1 cellular context compared by ENCODE assay signal in the genomic region with DNA sequence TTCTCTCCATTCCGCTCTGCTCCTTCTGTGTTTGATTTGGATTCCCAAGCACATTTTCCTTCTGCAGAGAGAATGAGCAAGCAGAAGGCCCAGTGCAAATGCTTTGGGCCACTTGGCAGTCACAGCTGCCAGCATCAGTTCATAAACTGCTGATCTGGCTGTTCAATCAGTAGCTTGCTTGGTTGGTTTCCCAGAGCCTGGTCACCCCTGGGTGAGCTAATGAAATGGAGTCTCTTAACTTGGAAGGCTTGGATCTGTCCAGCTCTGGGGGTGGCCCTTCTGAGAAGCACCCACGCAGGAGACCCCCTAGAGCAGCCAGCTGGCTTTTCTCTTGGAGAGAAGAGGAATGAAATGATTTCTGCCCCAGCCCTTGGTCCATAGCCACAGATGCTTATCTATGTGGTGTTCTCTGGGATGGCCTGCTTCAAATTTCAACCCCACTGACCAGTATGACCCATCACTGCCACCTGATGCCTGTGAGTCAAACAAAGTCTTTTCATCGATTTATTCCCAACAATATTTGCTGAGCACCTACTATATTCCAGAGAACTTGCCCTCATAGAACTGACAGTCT.
TF ChIP-seq lines count a peak whose summit lies in the region.

No MANE protein-coding gene starts in this region.

TF ChIP-seq in HEK293, 187 proteins besides CTCF, POLR2A, EP300 and RAD21 (continued from another document):
- TF ChIP-seq, protein P1, sequence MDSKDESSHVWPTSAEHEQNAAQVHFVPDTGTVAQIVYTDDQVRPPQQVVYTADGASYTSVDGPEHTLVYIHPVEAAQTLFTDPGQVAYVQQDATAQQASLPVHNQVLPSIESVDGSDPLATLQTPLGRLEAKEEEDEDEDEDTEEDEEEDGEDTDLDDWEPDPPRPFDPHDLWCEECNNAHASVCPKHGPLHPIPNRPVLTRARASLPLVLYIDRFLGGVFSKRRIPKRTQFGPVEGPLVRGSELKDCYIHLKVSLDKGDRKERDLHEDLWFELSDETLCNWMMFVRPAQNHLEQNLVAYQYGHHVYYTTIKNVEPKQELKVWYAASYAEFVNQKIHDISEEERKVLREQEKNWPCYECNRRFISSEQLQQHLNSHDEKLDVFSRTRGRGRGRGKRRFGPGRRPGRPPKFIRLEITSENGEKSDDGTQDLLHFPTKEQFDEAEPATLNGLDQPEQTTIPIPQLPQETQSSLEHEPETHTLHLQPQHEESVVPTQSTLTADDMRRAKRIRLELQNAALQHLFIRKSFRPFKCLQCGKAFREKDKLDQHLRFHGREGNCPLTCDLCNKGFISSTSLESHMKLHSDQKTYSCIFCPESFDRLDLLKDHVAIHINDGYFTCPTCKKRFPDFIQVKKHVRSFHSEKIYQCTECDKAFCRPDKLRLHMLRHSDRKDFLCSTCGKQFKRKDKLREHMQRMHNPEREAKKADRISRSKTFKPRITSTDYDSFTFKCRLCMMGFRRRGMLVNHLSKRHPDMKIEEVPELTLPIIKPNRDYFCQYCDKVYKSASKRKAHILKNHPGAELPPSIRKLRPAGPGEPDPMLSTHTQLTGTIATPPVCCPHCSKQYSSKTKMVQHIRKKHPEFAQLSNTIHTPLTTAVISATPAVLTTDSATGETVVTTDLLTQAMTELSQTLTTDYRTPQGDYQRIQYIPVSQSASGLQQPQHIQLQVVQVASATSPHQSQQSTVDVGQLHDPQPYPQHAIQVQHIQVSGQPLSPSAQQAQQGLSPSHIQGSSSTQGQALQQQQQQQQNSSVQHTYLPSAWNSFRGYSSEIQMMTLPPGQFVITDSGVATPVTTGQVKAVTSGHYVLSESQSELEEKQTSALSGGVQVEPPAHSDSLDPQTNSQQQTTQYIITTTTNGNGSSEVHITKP (tag by site-specific recombination; IDR thresholded peaks at IDR 0.05): peak; percentile 59
- TF ChIP-seq GLIS1 (tag by site-specific recombination; IDR thresholded peaks at IDR 0.05) (peak; percentile 26; the same call in 1 of the 2 replicates), FEZF1 (tag by site-specific recombination; IDR thresholded peaks at IDR 0.05) (peak; percentile 69), ZNF335 (tag by site-specific recombination; conservative IDR thresholded peaks at IDR 0.05) (no peak), RBAK (tag by site-specific recombination; IDR thresholded peaks at IDR 0.05) (no peak), ZNF664 (tag by site-specific recombination; IDR thresholded peaks at IDR 0.05) (peak; percentile 95), ZNF549 (tag by site-specific recombination; IDR thresholded peaks at IDR 0.05) (no peak)
- TF ChIP-seq, protein P2, sequence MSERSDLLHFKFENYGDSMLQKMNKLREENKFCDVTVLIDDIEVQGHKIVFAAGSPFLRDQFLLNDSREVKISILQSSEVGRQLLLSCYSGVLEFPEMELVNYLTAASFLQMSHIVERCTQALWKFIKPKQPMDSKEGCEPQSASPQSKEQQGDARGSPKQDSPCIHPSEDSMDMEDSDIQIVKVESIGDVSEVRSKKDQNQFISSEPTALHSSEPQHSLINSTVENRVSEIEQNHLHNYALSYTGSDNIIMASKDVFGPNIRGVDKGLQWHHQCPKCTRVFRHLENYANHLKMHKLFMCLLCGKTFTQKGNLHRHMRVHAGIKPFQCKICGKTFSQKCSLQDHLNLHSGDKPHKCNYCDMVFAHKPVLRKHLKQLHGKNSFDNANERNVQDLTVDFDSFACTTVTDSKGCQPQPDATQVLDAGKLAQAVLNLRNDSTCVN (tag by site-specific recombination; optimal IDR thresholded peaks at IDR 0.05): no peak
- TF ChIP-seq, protein P3, sequence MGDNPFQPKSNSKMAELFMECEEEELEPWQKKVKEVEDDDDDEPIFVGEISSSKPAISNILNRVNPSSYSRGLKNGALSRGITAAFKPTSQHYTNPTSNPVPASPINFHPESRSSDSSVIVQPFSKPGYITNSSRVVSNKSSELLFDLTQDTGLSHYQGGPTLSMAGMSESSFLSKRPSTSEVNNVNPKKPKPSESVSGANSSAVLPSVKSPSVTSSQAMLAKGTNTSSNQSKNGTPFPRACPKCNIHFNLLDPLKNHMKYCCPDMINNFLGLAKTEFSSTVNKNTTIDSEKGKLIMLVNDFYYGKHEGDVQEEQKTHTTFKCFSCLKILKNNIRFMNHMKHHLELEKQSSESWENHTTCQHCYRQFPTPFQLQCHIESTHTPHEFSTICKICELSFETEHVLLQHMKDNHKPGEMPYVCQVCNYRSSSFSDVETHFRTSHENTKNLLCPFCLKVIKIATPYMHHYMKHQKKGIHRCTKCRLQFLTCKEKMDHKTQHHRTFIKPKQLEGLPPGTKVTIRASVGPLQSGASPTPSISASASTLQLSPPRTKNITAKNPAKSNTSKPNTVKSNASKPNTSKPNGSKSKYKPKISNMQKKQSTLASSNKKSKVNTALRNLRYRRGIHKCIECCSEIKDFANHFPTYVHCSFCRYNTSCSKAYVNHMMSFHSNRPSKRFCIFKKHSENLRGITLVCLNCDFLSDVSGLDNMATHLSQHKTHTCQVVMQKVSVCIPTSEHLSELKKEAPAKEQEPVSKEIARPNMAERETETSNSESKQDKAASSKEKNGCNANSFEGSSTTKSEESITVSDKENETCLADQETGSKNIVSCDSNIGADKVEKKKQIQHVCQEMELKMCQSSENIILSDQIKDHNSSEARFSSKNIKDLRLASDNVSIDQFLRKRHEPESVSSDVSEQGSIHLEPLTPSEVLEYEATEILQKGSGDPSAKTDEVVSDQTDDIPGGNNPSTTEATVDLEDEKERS (tag by site-specific recombination; IDR thresholded peaks at IDR 0.05): no peak
TF ChIP-seq in HEK293: peak in this region for 4.
